8 cellular contexts compared by ENCODE assay signal in the genomic region with DNA sequence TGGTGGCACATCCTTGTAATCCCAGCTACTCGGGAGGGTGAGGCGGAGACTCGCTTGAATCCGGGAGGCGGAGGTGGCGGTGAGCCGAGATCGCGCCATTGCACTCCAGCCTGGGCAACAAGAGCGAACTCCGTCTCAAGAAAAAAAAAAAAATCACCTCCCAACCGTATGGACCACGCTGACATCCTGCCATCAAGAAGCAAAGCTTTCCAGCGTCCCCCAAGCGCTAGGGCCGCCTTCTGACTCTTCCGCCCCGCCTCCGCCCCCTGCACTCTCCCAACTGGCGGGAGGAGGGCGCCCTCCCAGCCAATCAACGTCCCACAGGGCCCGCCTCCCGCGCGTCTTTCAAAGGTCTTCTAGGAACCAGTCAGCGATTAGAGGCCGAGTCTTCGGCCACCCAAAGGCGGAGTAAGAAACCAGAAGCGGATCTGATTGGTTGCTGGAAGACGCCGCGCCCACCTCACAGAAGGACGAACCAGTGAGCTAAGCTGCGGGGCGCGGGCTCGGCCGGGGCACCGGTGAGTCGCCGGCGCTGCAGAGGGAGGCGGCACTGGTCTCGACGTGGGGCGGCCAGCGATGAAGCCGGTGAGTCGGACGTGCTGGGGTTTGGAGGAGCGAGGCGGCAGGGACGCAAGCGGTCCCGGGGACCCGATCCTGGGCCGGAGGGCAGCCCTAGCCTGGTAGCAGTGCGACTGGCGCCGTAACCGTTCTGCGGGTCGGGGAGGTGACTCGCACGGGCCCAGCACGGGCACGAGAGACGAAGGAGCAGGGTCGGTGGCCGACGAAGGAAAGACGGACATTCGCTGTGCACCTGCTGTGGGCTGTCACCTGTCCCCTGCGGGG. TPM values are rescaled to one million over a fixed set of nuclear protein-coding genes. Genes with fewer than 3 reads are reported as not detected.
DNase-seq lines count a peak whose midpoint lies in the region; ATAC-seq and TF ChIP-seq lines count a peak whose summit lies in the region.

A gene with protein sequence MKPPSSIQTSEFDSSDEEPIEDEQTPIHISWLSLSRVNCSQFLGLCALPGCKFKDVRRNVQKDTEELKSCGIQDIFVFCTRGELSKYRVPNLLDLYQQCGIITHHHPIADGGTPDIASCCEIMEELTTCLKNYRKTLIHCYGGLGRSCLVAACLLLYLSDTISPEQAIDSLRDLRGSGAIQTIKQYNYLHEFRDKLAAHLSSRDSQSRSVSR (plus strand): TSS at position 515 of the 843 bp plus-strand sequence. CDS start 62 bp downstream, at position 577.

- H3K9me2 ChIP-seq in SK-N-SH: no peaks in the 10 kb centered on the region

- H3K4me1 ChIP-seq in SK-N-SH (ENCODE audit: control insufficient read depth in 1 of 2, insufficient read depth in 2 of 2, low read depth in 1 of 2, low read length in 1 of 2): peaks cover 5 to 18% of the 10 kb centered on the region in 2 experiments; a peak in 2 of 4 replicates
- H3K4me1 ChIP-seq in thymus (ENCODE audit: control insufficient read depth, insufficient read depth, low read length): no peaks in the 10 kb centered on the region

- 2% methylated on average over 49 of the region's 76 CpGs for WGBS in SK-N-SH (ENCODE audit: low lambda C conversion rate)
- 2% methylated on average over 76 of the region's 76 CpGs for WGBS in thymus

- H3K4me2 ChIP-seq in SK-N-SH: peak within 1 kb of the TSS; percentile 85

- H3F3A ChIP-seq in SK-N-SH (replicated peaks; ENCODE audit: insufficient read depth): peaks cover 14% of the 10 kb centered on the region

- DNase-seq in GM10266 (ENCODE audit: extremely low spot score) (peak; percentile 98), NCI-H1048 (lab: John Stamatoyannopoulos, UW) (peak; percentile 98), SK-N-SH (peak; percentile 96), glomerular endothelial cell (ENCODE audit: extremely low read depth, low read depth, low spot score) (peak; percentile 95), omental fat pad (ENCODE audit: low spot score) (peak; percentile 95)
- DNase-seq in activated naive CD4-positive, alpha-beta T cell treated with anti-CD3 and anti-CD28 coated beads, Interleukin-2, amount 50 U/mL, for 16 hours: peak; percentile 97

- no peak for TF ChIP-seq EP300 in SK-N-SH (IDR thresholded peaks at IDR 0.05; ENCODE audit: borderline replicate concordance in 1 of 2, low read depth in 1 of 2, low read length in 1 of 2)

- H3K4me3 ChIP-seq in SK-N-SH (ENCODE audit: low read depth in 2 of 2, low read length in 1 of 2): peak within 1 kb of the TSS; percentile 75 to 94
- peak within 1 kb of the TSS; percentile 57 for H3K4me3 ChIP-seq in thymus (ENCODE audit: low read length)

- CTCF ChIA-PET in SK-N-SH (lab: Yijun Ruan, JAX): interaction anchor here (1.0 to 1.7 kb wide), 7 partner anchors 11 to 222 kb away, joined by 3 to 5 read pairs (median 3); no protein-coding TSS in a partner anchor

- no peaks in the 10 kb centered on the region for H4K20me1 ChIP-seq in SK-N-SH (ENCODE audit: insufficient read depth)

- peak; percentile 55 for TF ChIP-seq CTCF in GM10266 (IDR thresholded peaks at IDR 0.05; ENCODE audit: control insufficient read depth, insufficient read depth, low read depth, missing control alignments)
- TF ChIP-seq CTCF in SK-N-SH (IDR thresholded peaks at IDR 0.05): no peak; the same call in 1 of the 2 replicates
- no peak for TF ChIP-seq CTCF in omental fat pad (IDR thresholded peaks at IDR 0.05)

- no peak for TF ChIP-seq RAD21 in SK-N-SH (IDR thresholded peaks at IDR 0.05; ENCODE audit: low read length)

- peak within 1 kb of the TSS; percentile 94 for H2AFZ ChIP-seq in SK-N-SH (ENCODE audit: low read depth)

- ATAC-seq in HG02588 (IDR thresholded peaks at IDR 0.05; ENCODE audit: unreplicated experiment) (peak; percentile 97), omental fat pad (ENCODE audit: low FRiP score) (peak; percentile 99)

- H3K27me3 ChIP-seq in SK-N-SH (ENCODE audit: insufficient read depth) (no peaks in the 10 kb centered on the region), thymus (ENCODE audit: control insufficient read depth, insufficient read depth) (no peaks in the 10 kb centered on the region)

- H3K79me2 ChIP-seq in SK-N-SH (ENCODE audit: insufficient read depth): peaks cover 25% of the 10 kb centered on the region; the same call in 1 of the 2 replicates

- H3K9me3 ChIP-seq in SK-N-SH (no peaks in the 10 kb centered on the region), thymus (ENCODE audit: control insufficient read depth) (no peaks in the 10 kb centered on the region)

- POLR2A ChIA-PET in SK-N-SH (lab: Yijun Ruan, JAX): interaction anchor here (1.0 kb wide), 1 partner anchor 91 kb away, joined by 4 read pairs; no protein-coding TSS in a partner anchor

- H3K9ac ChIP-seq in SK-N-SH: peak within 1 kb of the TSS; percentile 74

- H3K36me3 ChIP-seq in SK-N-SH (replicated peaks in 1 of 2; ENCODE audit: control insufficient read depth in 1 of 2, insufficient read depth in 2 of 2, low read length in 1 of 2) (peaks cover 0 to 14% of the 10 kb centered on the region in 2 experiments), thymus (ENCODE audit: control insufficient read depth, insufficient read depth) (no peaks in the 10 kb centered on the region)

- H3K27ac ChIP-seq in SK-N-SH (ENCODE audit: low read depth in 2 of 2, low read length in 1 of 2): peak within 1 kb of the TSS in 1 of 2 experiments; percentile 42; a peak in 3 of 4 replicates
- H3K27ac ChIP-seq in thymus (ENCODE audit: low read depth): no peak within 1 kb of the TSS

TF ChIP-seq in SK-N-SH, 30 proteins besides CTCF, POLR2A, EP300 and RAD21:
- TF ChIP-seq FOXM1 (IDR thresholded peaks at IDR 0.05; ENCODE audit: low read depth) (peak; percentile 100), SMC3 (IDR thresholded peaks at IDR 0.05; ENCODE audit: low read depth, low read length) (no peak), CHD2 (IDR thresholded peaks at IDR 0.05; ENCODE audit: low read length, partially characterized antibody) (peak; percentile 68), RFX5 (IDR thresholded peaks at IDR 0.05; ENCODE audit: low read length) (no peak), POLR2AphosphoS5 (IDR thresholded peaks at IDR 0.05; ENCODE audit: low read depth, low read length) (peak; percentile 76), FOXJ3 (CRISPR knock-in tag; IDR thresholded peaks at IDR 0.05) (no peak), EZH2phosphoT487 (IDR thresholded peaks at IDR 0.05; ENCODE audit: borderline replicate concordance, low read depth) (no peak), SIN3A (IDR thresholded peaks at IDR 0.05; ENCODE audit: borderline replicate concordance, low read depth, low read length) (no peak), NFIC (IDR thresholded peaks at IDR 0.05; ENCODE audit: borderline replicate concordance) (no peak), MXI1 (IDR thresholded peaks at IDR 0.05; ENCODE audit: low read depth, low read length) (peak; percentile 67)
- TF ChIP-seq, protein P1, sequence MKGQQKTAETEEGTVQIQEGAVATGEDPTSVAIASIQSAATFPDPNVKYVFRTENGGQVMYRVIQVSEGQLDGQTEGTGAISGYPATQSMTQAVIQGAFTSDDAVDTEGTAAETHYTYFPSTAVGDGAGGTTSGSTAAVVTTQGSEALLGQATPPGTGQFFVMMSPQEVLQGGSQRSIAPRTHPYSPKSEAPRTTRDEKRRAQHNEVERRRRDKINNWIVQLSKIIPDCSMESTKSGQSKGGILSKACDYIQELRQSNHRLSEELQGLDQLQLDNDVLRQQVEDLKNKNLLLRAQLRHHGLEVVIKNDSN (IDR thresholded peaks at IDR 0.05; ENCODE audit: borderline replicate concordance, low read depth): no peak
- TF ChIP-seq, protein P2, sequence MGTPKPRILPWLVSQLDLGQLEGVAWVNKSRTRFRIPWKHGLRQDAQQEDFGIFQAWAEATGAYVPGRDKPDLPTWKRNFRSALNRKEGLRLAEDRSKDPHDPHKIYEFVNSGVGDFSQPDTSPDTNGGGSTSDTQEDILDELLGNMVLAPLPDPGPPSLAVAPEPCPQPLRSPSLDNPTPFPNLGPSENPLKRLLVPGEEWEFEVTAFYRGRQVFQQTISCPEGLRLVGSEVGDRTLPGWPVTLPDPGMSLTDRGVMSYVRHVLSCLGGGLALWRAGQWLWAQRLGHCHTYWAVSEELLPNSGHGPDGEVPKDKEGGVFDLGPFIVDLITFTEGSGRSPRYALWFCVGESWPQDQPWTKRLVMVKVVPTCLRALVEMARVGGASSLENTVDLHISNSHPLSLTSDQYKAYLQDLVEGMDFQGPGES (IDR thresholded peaks at IDR 0.05; ENCODE audit: low read depth, low read length): peak; percentile 84
- TF ChIP-seq, protein P3, sequence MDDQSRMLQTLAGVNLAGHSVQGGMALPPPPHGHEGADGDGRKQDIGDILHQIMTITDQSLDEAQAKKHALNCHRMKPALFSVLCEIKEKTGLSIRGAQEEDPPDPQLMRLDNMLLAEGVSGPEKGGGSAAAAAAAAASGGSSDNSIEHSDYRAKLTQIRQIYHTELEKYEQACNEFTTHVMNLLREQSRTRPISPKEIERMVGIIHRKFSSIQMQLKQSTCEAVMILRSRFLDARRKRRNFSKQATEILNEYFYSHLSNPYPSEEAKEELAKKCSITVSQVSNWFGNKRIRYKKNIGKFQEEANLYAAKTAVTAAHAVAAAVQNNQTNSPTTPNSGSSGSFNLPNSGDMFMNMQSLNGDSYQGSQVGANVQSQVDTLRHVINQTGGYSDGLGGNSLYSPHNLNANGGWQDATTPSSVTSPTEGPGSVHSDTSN (IDR thresholded peaks at IDR 0.05): peak; percentile 77

RNA-seq across cellular contexts. Expression of the gene that starts here (rescaled TPM):
- polyA plus RNA-seq in SK-N-SH (2012; rRNA removed): 25.5 and 26.7 TPM in 2 replicates
- polyA plus RNA-seq in SK-N-SH (2012; cell fraction: cytosol; rRNA removed): 31.7 and 39.2 TPM in 2 replicates
- polyA plus RNA-seq in SK-N-SH (2012; cell fraction: nucleus; rRNA removed): 3.9 and 5.2 TPM in 2 replicates
- 6.0 and 16.3 TPM in 2 replicates for total RNA-seq in glomerular endothelial cell
- 1 to 10 TPM in 3 of 4 donors, under 1 TPM in 1; 0.94 to 7.6 (median 4.2) TPM for total RNA-seq in omental fat pad
- polyA plus RNA-seq in thymus: 17.6 TPM
